ENCODE assay signal across 18 cellular contexts in genomic region chr9:121824651-121825480, GRCh38.
A peak's percentile ranks its signal among the peaks of the same experiment; 100 is the strongest.
DNase-seq lines count a peak whose midpoint lies in the region; ATAC-seq and TF ChIP-seq lines count a peak whose summit lies in the region.
"Had no signal": no experiment of that assay in that cellular context is flagged by ENCODE, and none has a peak within 500 bp of the region (broad histone marks: within the 10 kb centered on the region; RNA-seq: fewer than 3 reads in every experiment).

No MANE protein-coding gene starts in this region.

- H3K4me1 ChIP-seq in BE2C (peaks cover 10% of the 10 kb centered on the region), HCT116 (ENCODE audit: control insufficient read depth in 1 of 2, insufficient read depth in 2 of 2, low read length in 2 of 2) (peaks cover 0 to 15% of the 10 kb centered on the region in 2 experiments; a peak in 2 of 4 replicates), mesendoderm (ENCODE audit: control insufficient read depth, low read depth, low read length) (peaks cover 6% of the 10 kb centered on the region)

- H3K4me1 Mint-ChIP-seq in T-cell, result no peaks in the 10 kb centered on the region
- H3K4me1 Mint-ChIP-seq: activated CD4-positive, alpha-beta T cell treated with anti-CD3 and anti-CD28 coated beads for 36 hours; CD4-positive, alpha-beta memory T cell had no signal

- peak; percentile 17 for TF ChIP-seq CTCF in BE2C (IDR thresholded peaks at IDR 0.05; ENCODE audit: low read depth, low read length)
- TF ChIP-seq CTCF in HCT116 (IDR thresholded peaks at IDR 0.05 in 2 of 3, conservative IDR thresholded peaks at IDR 0.05 in 1 of 3; ENCODE audit: borderline replicate concordance in 1 of 3, insufficient read depth in 1 of 3, low read depth in 2 of 3, low read length in 2 of 3), result peak in 2 of 3 experiments; percentile 24 to 33; a peak in 2 of 6 replicates
- peak; percentile 34; the same call in 1 of the 2 replicates for TF ChIP-seq CTCF in WERI-Rb-1 (IDR thresholded peaks at IDR 0.05; ENCODE audit: low read depth, low read length)

- no CpG with 5 or more reads among the region's 12 CpGs for WGBS in mesendoderm (ENCODE audit: extremely low coverage, insufficient coverage, low lambda C conversion rate)

- H3K9ac ChIP-seq in HCT116 (ENCODE audit: low read length) (no peak overlapping the region), mesendoderm (ENCODE audit: low read length) (no peak overlapping the region)

- no peak overlapping the region for H3K18ac ChIP-seq in mesendoderm (ENCODE audit: low read length)

- no peak overlapping the region for H3K23ac ChIP-seq in mesendoderm (ENCODE audit: low read length)

- POLR2A ChIA-PET in HCT116 (lab: Charles Lee) (no interaction called here), T-cell (lab: Charles Lee) (no interaction called here)

- H3K36me3 ChIP-seq in BE2C (no peaks in the 10 kb centered on the region), HCT116 (ENCODE audit: control insufficient read depth in 1 of 2, insufficient read depth in 2 of 2, low read length in 2 of 2) (no peaks in the 10 kb centered on the region), WERI-Rb-1 (no peaks in the 10 kb centered on the region), mesendoderm (ENCODE audit: control insufficient read depth, insufficient read depth, low read length) (no peaks in the 10 kb centered on the region)

- H3K27me3 Mint-ChIP-seq in T-cell, result no peaks in the 10 kb centered on the region
- H3K27me3 Mint-ChIP-seq: activated CD4-positive, alpha-beta T cell treated with anti-CD3 and anti-CD28 coated beads for 36 hours; CD4-positive, alpha-beta memory T cell had no signal

- no peaks in the 10 kb centered on the region for H3K36me3 Mint-ChIP-seq in T-cell
- H3K36me3 Mint-ChIP-seq: CD4-positive, alpha-beta memory T cell had no signal

- DNase-seq in BE2C (peak; percentile 39), HCT116 (ENCODE audit: low read depth, low spot score) (no peak), WERI-Rb-1 (no peak), mesendoderm (peak; percentile 61), T-cell (no peak), NCI-H128 (lab: John Stamatoyannopoulos, UW; ENCODE audit: unreplicated experiment) (no peak), 8988T (no peak)
- DNase-seq: activated CD4-positive, alpha-beta T cell treated with anti-CD3 and anti-CD28 coated beads for 36 hours; CD4-positive, alpha-beta memory T cell; effector CD8-positive, alpha-beta T cell; GF-D8; NCI-H1694 treated with DMSO at 0.1 percent for 48 hours; NCI-H748 treated with DMSO at 0.1 percent for 48 hours; stimulated activated CD4-positive, alpha-beta T cell treated with anti-CD3 and anti-CD28 coated beads, Interleukin-4, amount 100 ng/mL, for 4 hours; stimulated activated naive CD4-positive, alpha-beta T cell had no signal

- H4K5ac ChIP-seq in mesendoderm (ENCODE audit: low read length), result no peak overlapping the region

- H3K4me2 ChIP-seq in HCT116 (ENCODE audit: low read length), result no peak overlapping the region
- H3K4me2 ChIP-seq in mesendoderm (ENCODE audit: low read length), result no peak overlapping the region

- no peaks in the 10 kb centered on the region for H4K20me1 ChIP-seq in HCT116 (ENCODE audit: insufficient read depth)

- no peaks in the 10 kb centered on the region for H3K79me2 ChIP-seq in HCT116 (ENCODE audit: insufficient read depth, low read length)
- no peaks in the 10 kb centered on the region for H3K79me2 ChIP-seq in mesendoderm (ENCODE audit: control insufficient read depth, insufficient read depth, low read length)

- H2BK120ac ChIP-seq in mesendoderm (ENCODE audit: low read depth, low read length), result no peak overlapping the region

- no peak overlapping the region for H3K56ac ChIP-seq in mesendoderm (ENCODE audit: low read length)

- H2AFZ ChIP-seq in HCT116 (ENCODE audit: low read depth, low read length, poor library complexity, severe bottlenecking), result no peak overlapping the region

- CTCF ChIA-PET in HCT116 (lab: Charles Lee), result no interaction called here
- CTCF ChIA-PET in T-cell (lab: Charles Lee), result interaction anchor here in 1 of 2 donors (0.6 kb wide), 1 partner anchor 22 kb away, joined by 4 read pairs; no protein-coding TSS in a partner anchor

- no peak overlapping the region for H2BK5ac ChIP-seq in mesendoderm (ENCODE audit: low read length)

- H3K4ac ChIP-seq in mesendoderm (ENCODE audit: low read depth, low read length), result no peak overlapping the region

- H3K4me3 ChIP-seq in BE2C (ENCODE audit: low read depth, low read length) (no peak overlapping the region), HCT116 (replicated peaks in 1 of 2; ENCODE audit: low read depth in 1 of 2, low read length in 2 of 2) (no peak overlapping the region), WERI-Rb-1 (ENCODE audit: low read depth, low read length) (no peak overlapping the region), mesendoderm (ENCODE audit: low read length) (no peak overlapping the region)
- H3K4me3 ChIP-seq: SK-N-MC had no signal

- BruUV-seq in HCT116 (replicated peaks; lab: Mats Ljungman, UMichigan), result no TSS peak

- peak; percentile 88 for ATAC-seq in HCT116
- ATAC-seq in HG03342 (IDR thresholded peaks at IDR 0.05; ENCODE audit: unreplicated experiment), result no peak
- ATAC-seq in T-cell (replicated peaks in 1 of 4), result no peak
- ATAC-seq: activated CD4-positive, alpha-beta T cell treated with anti-CD3 and anti-CD28 coated beads for 36 hours had no signal

- no peak overlapping the region for H3K27ac ChIP-seq in HCT116 (ENCODE audit: low read depth, low read length)
- H3K27ac ChIP-seq in WERI-Rb-1, result no peak overlapping the region
- no peak overlapping the region for H3K27ac ChIP-seq in mesendoderm (ENCODE audit: low read depth, low read length)
- H3K27ac ChIP-seq: SK-N-MC had no signal

- H3K9me3 ChIP-seq in BE2C, result no peaks in the 10 kb centered on the region
- H3K9me3 ChIP-seq in HCT116 (ENCODE audit: control insufficient read depth in 1 of 2, insufficient read depth in 1 of 2, low read depth in 1 of 2, low read length in 2 of 2), result no peaks in the 10 kb centered on the region
- no peaks in the 10 kb centered on the region for H3K9me3 ChIP-seq in WERI-Rb-1 (ENCODE audit: severe bottlenecking)

- H3K27me3 ChIP-seq in BE2C (no peaks in the 10 kb centered on the region), HCT116 (ENCODE audit: insufficient read depth, low read length) (no peaks in the 10 kb centered on the region), WERI-Rb-1 (ENCODE audit: insufficient read depth, low read depth, severe bottlenecking) (no peaks in the 10 kb centered on the region), mesendoderm (ENCODE audit: insufficient read depth, low read length, poor library complexity) (no peaks in the 10 kb centered on the region)

- no peak overlapping the region for H2AK5ac ChIP-seq in mesendoderm (ENCODE audit: low read length)

- TF ChIP-seq POLR2A in HCT116 (IDR thresholded peaks at IDR 0.05; ENCODE audit: borderline replicate concordance, extremely low read depth, insufficient read depth, insufficient read length), result no peak

- H3K9me3 Mint-ChIP-seq in T-cell, result no peaks in the 10 kb centered on the region
- H3K9me3 Mint-ChIP-seq: activated T-helper 1 cell treated with anti-CD3 and anti-CD28 coated beads, Interleukin-12 subunit alpha, Interleukin-12 subunit beta, Interleukin-2, Interleukin-4 antibody, amounts not matched to agents 30 ng/mL and 10 ng/mL and 1 ng/mL, durations not matched to agents 14 hours and 24 hours and 36 hours; CD4-positive, alpha-beta memory T cell had no signal

- H3K4me3 Mint-ChIP-seq in T-cell, result no peak overlapping the region
- H3K4me3 Mint-ChIP-seq: activated CD4-positive, alpha-beta T cell treated with anti-CD3 and anti-CD28 coated beads for 36 hours; activated T-helper 1 cell treated with anti-CD3 and anti-CD28 coated beads, Interleukin-12 subunit alpha, Interleukin-12 subunit beta, Interleukin-2, Interleukin-4 antibody, amounts not matched to agents 30 ng/mL and 10 ng/mL and 1 ng/mL, durations not matched to agents 14 hours and 24 hours and 36 hours; CD4-positive, alpha-beta memory T cell had no signal

- intact Hi-C loops in HCT116 (cut with micrococcal nuclease), result no loop called here

- no peaks in the 10 kb centered on the region for H3K79me1 ChIP-seq in mesendoderm (ENCODE audit: low read length)

- RAD21 ChIA-PET in HCT116 (lab: Charles Lee; ENCODE audit: low non-redundant PET in 1 of 2, low total read pairs in 2 of 2, uncharacterized antibody in 2 of 2, unreplicated experiment in 2 of 2), result no interaction called here

- no peak overlapping the region for H3K27ac Mint-ChIP-seq in T-cell
- H3K27ac Mint-ChIP-seq: activated CD4-positive, alpha-beta T cell treated with anti-CD3 and anti-CD28 coated beads for 36 hours; activated T-helper 1 cell treated with anti-CD3 and anti-CD28 coated beads, Interleukin-12 subunit alpha, Interleukin-12 subunit beta, Interleukin-2, Interleukin-4 antibody, amounts not matched to agents 30 ng/mL and 10 ng/mL and 1 ng/mL, durations not matched to agents 14 hours and 24 hours and 36 hours; CD4-positive, alpha-beta memory T cell had no signal

- H2BK15ac ChIP-seq in mesendoderm (replicated peaks; ENCODE audit: low read depth), result no peak overlapping the region

- no peaks in the 10 kb centered on the region for H3K9me2 ChIP-seq in HCT116 (ENCODE audit: insufficient read depth)

- TF ChIP-seq RAD21 in HCT116 (IDR thresholded peaks at IDR 0.05; ENCODE audit: low read depth), result no peak

- no peak overlapping the region for H4K8ac ChIP-seq in mesendoderm (ENCODE audit: low read depth, low read length)

TF ChIP-seq in HCT116, 20 proteins besides CTCF, POLR2A, EP300 and RAD21 (continues in another document):
- TF ChIP-seq ATF3 (IDR thresholded peaks at IDR 0.05), result no peak
- no peak for TF ChIP-seq SRF (IDR thresholded peaks at IDR 0.05; ENCODE audit: low read depth)
- no peak for TF ChIP-seq ZNF274 (IDR thresholded peaks at IDR 0.05; ENCODE audit: low read depth, low read length)
- no peak for TF ChIP-seq FOSL1 (IDR thresholded peaks at IDR 0.05; ENCODE audit: low read depth)
- TF ChIP-seq, protein P1, sequence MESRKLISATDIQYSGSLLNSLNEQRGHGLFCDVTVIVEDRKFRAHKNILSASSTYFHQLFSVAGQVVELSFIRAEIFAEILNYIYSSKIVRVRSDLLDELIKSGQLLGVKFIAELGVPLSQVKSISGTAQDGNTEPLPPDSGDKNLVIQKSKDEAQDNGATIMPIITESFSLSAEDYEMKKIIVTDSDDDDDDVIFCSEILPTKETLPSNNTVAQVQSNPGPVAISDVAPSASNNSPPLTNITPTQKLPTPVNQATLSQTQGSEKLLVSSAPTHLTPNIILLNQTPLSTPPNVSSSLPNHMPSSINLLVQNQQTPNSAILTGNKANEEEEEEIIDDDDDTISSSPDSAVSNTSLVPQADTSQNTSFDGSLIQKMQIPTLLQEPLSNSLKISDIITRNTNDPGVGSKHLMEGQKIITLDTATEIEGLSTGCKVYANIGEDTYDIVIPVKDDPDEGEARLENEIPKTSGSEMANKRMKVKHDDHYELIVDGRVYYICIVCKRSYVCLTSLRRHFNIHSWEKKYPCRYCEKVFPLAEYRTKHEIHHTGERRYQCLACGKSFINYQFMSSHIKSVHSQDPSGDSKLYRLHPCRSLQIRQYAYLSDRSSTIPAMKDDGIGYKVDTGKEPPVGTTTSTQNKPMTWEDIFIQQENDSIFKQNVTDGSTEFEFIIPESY (IDR thresholded peaks at IDR 0.05; ENCODE audit: extremely low read depth, insufficient replicate concordance, low read length), result no peak

Comparison
In these comparisons a context has a peak if more than half of its experiments do, and no peak if none do; other contexts are left out.
1. DNase-seq: peak in BE2C (single experiment) and mesendoderm (single experiment); none in HCT116 (single experiment), WERI-Rb-1 (single experiment), T-cell (0 of 34), NCI-H128 (single experiment) and 8988T (single experiment).
2. Peak in every context shown above with its lines, with median percentiles within 50 percentile points of each other: CTCF ChIP-seq.